ENCODE assay signal across 21 cellular contexts in the genomic region with DNA sequence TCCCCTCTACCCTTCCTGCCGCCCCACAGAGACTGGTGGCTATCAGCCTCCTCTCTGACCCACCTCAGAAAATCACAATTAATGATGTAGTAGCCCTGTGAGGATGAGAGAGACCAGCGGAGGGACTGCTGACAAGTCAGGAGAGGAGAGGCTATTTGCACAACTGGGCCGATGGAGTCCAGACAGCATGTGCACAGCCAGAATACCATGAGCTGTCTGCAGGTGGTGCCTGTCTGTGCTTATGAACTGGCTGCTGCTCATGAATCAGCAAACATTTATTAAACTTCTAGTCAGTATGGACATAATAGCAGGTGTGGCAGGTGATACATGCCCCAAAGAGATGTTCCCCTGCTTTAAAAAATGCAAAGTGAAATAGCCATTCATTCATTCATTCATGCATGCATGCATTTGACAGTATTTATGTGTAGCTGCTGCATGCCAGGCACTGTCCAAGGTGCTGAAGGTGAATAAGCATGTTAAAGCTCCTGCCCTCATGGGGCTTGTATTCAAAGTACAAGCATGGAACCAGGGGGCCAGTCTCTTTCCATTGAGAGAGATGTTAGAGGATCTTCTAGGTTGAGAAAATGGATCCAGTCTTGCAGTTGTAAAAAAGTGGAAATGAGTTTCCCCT.
DNase-seq lines count a peak whose midpoint lies in the region; ATAC-seq and TF ChIP-seq lines count a peak whose summit lies in the region.
"Had no signal": no experiment of that assay in that cellular context is flagged by ENCODE, and none has a peak within 500 bp of the region (broad histone marks: within the 10 kb centered on the region; RNA-seq: fewer than 3 reads in every experiment).

No MANE protein-coding gene starts in this region.

- TF ChIP-seq CTCF in NB4 (IDR thresholded peaks at IDR 0.05; ENCODE audit: low read depth, low read length): no peak
- no peak for TF ChIP-seq CTCF in choroid plexus epithelial cell (conservative IDR thresholded peaks at IDR 0.05; ENCODE audit: low read depth, low read length)
- no peak for TF ChIP-seq CTCF in spleen (IDR thresholded peaks at IDR 0.05 in 8 of 11, conservative IDR thresholded peaks at IDR 0.05 in 3 of 11)

- H3K9me3 ChIP-seq in spleen: peaks cover 0 to 2% (median 0%) of the 10 kb centered on the region in 8 donors
- H3K9me3 ChIP-seq: gastroesophageal sphincter, neutrophil, Peyer's patch, right atrium auricular region, transverse colon had no signal

- H3K27me3 ChIP-seq in spleen (replicated peaks in 1 of 7): peaks cover 0 to 16% (median 0%) of the 10 kb centered on the region in 7 donors
- H3K27me3 ChIP-seq: neutrophil, Peyer's patch, right atrium auricular region, transverse colon had no signal

- H3K27ac ChIP-seq in spleen: no peak overlapping the region
- H3K27ac ChIP-seq: gastroesophageal sphincter, HL-60, neutrophil, Peyer's patch, right atrium auricular region, transverse colon had no signal

- 83 to 94% (median 87%) methylated on average over 3 of the region's 3 CpGs for WGBS in spleen, 5 donors

- no peaks in the 10 kb centered on the region for H3K36me3 ChIP-seq in spleen
- H3K36me3 ChIP-seq: gastroesophageal sphincter, neutrophil, Peyer's patch, right atrium auricular region, transverse colon had no signal

- intact Hi-C loops in cardiac septum (cut with DNase I): no loop called here
- intact Hi-C loops in Right ventricle myocardium superior (cut with DNase I): no loop called here
- intact Hi-C loops in spleen (cut with DNase I; ENCODE audit: low total_unique reads): no loop called here

- no peak overlapping the region for H3K4me3 ChIP-seq in NB4 (ENCODE audit: low read depth, low read length)
- no peak overlapping the region for H3K4me3 ChIP-seq in choroid plexus epithelial cell (ENCODE audit: low read depth, low read length)
- no peak overlapping the region for H3K4me3 ChIP-seq in spleen
- H3K4me3 ChIP-seq: gastroesophageal sphincter, lung, Peyer's patch, right atrium auricular region, transverse colon had no signal

- DNase-seq in cardiac septum (ENCODE audit: low spot score) (peak; percentile 35), Right ventricle myocardium superior (no peak), NB4 (ENCODE audit: low read depth) (peak; percentile 49), choroid plexus epithelial cell (ENCODE audit: low read depth) (peak; percentile 17), spleen (peak; percentile 41), SKM-1 treated with dmso at 0.1 percent for 144 hours (lab: John Stamatoyannopoulos, UW; ENCODE audit: unreplicated experiment) (no peak), A172 (ENCODE audit: low spot score) (no peak)
- DNase-seq: activated CD8-positive, alpha-beta memory T cell treated with anti-CD3 and anti-CD28 coated beads, Interleukin-2, amount 50 U/mL, for 4 hours; effector CD8-positive, alpha-beta T cell; NCI-H1930; NCI-H510A treated with DMSO at 0.1 percent for 48 hours; stimulated activated CD8-positive, alpha-beta memory T cell treated with anti-CD3 and anti-CD28 coated beads, Interleukin-4, amount 100 ng/mL, for 48 hours; transverse colon had no signal

- H3K4me1 ChIP-seq in spleen: no peaks in the 10 kb centered on the region
- H3K4me1 ChIP-seq: gastroesophageal sphincter, Peyer's patch, right atrium auricular region, transverse colon had no signal

- TF ChIP-seq POLR2A in NB4 (IDR thresholded peaks at IDR 0.05; ENCODE audit: extremely low read depth, insufficient read length) (no peak), spleen (IDR thresholded peaks at IDR 0.05) (no peak)

- ATAC-seq in Right ventricle myocardium superior (ENCODE audit: poor library complexity): no peak
- ATAC-seq in GM21825 (IDR thresholded peaks at IDR 0.05; ENCODE audit: unreplicated experiment): no peak
- ATAC-seq: gastroesophageal sphincter, WTC11 had no signal

Comparison
In these comparisons a context has a peak if more than half of its experiments do, and no peak if none do; other contexts are left out.
1. DNase-seq: peak in cardiac septum (single experiment), NB4 (single experiment), choroid plexus epithelial cell (single experiment) and spleen (single experiment); none in Right ventricle myocardium superior (single experiment), SKM-1 treated with dmso at 0.1 percent for 144 hours (single experiment) and A172 (single experiment).